In the genomic region with DNA sequence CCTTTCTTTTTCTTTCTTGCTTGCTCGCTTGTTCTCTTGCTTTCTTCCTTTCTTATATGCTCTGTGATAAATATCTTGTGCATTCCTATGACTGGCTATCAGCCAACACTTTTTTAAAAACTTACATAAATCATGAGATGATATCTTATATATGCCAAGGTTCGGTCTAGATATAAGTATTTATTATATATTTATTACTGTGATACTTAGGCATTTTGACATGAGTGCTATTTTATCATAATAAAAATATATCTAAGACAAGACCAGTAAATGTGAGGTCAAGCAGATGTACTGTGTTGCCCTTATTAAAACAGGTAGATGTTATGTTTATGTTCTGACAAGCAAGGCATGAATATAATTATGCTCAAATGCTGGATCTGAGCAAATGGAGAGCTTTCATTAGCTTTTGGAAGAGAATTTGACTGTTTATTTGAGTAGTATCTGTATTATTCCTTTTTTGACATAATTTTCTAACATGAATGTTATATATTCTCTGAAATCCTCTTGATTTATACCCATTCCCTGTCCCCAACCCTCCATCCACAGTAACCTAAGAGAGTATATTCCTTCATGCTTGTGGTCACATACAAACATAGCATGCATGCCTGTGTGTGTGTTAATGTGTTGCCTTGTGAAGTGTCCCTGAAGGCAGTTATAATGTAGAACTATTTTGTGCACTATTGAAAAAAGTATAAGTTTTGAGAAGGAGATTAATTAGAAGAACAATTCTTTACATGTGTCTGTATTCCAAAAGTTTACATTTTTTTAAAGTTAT, we compare ENCODE assay signal across 1 cellular context.
TF ChIP-seq lines count a peak whose summit lies in the region.

No MANE protein-coding gene starts in this region.

TF ChIP-seq in SK-N-SH, 30 proteins besides CTCF, POLR2A, EP300 and RAD21 (continued from another document):
- TF ChIP-seq, protein P1, sequence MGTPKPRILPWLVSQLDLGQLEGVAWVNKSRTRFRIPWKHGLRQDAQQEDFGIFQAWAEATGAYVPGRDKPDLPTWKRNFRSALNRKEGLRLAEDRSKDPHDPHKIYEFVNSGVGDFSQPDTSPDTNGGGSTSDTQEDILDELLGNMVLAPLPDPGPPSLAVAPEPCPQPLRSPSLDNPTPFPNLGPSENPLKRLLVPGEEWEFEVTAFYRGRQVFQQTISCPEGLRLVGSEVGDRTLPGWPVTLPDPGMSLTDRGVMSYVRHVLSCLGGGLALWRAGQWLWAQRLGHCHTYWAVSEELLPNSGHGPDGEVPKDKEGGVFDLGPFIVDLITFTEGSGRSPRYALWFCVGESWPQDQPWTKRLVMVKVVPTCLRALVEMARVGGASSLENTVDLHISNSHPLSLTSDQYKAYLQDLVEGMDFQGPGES (IDR thresholded peaks at IDR 0.05; ENCODE audit: low read depth, low read length) = no peak
- TF ChIP-seq TCF12 (IDR thresholded peaks at IDR 0.05) (peak; percentile 81), POLR2AphosphoS5 (IDR thresholded peaks at IDR 0.05; ENCODE audit: low read depth, low read length) (peak; percentile 48; the same call in 1 of the 2 replicates), CHD2 (IDR thresholded peaks at IDR 0.05; ENCODE audit: low read length, partially characterized antibody) (no peak), TEAD4 (IDR thresholded peaks at IDR 0.05; ENCODE audit: borderline replicate concordance, insufficient read depth) (peak; percentile 37; the same call in 1 of the 2 replicates), RXRA (IDR thresholded peaks at IDR 0.05; ENCODE audit: borderline replicate concordance, low read depth) (no peak), NFIC (IDR thresholded peaks at IDR 0.05; ENCODE audit: borderline replicate concordance) (peak; percentile 77; the same call in 1 of the 2 replicates)
- TF ChIP-seq, protein P2, sequence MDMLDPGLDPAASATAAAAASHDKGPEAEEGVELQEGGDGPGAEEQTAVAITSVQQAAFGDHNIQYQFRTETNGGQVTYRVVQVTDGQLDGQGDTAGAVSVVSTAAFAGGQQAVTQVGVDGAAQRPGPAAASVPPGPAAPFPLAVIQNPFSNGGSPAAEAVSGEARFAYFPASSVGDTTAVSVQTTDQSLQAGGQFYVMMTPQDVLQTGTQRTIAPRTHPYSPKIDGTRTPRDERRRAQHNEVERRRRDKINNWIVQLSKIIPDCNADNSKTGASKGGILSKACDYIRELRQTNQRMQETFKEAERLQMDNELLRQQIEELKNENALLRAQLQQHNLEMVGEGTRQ (IDR thresholded peaks at IDR 0.05; ENCODE audit: borderline replicate concordance, low read depth, low read length) = no peak
- TF ChIP-seq, protein P3, sequence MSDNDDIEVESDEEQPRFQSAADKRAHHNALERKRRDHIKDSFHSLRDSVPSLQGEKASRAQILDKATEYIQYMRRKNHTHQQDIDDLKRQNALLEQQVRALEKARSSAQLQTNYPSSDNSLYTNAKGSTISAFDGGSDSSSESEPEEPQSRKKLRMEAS (IDR thresholded peaks at IDR 0.05; ENCODE audit: low read depth) = no peak
